8 cellular contexts compared by ENCODE assay signal in the genomic region with DNA sequence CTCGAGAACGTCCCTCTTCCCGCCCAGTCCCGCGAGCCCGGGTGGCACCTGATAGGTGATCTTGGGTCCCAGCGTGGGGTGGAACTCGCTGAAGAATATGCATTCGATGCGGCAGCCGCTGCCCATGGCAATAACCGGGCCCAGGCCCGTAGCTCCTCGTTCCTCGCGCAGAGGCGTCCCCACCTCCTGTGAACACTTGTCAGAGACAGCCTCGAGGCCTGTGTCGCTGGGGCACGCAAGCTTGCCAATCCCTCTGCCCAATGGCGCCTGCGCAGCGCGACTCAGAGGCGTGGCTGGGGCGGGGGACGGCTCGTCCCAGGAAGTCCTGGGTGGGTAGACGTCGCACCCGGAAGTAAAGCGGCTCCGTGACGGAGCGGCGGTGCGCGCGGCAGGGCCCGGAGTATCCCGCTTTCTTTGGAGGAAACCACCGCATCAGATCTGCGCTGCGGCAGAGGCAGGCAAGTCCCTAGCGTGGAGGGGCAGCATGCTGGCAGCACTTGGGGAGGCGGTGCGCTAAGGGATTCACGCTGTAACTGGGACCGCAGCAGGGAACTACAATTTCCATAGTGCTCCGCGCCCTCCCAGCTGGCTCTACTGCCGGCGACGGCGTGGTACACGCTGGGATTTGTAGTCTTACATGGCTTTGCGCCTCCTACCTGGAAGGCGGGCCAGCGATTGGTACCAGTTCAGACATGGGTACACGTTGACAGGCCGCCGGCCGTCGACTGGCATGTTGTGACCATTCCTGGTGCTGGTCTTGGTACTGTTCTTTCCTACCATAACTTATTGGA. TPM values are rescaled to one million over a fixed set of nuclear protein-coding genes. Genes with fewer than 3 reads are reported as not detected.
A peak's percentile ranks its signal among the peaks of the same experiment; 100 is the strongest.
DNase-seq lines count a peak whose midpoint lies in the region; ATAC-seq and TF ChIP-seq lines count a peak whose summit lies in the region.

A gene with protein sequence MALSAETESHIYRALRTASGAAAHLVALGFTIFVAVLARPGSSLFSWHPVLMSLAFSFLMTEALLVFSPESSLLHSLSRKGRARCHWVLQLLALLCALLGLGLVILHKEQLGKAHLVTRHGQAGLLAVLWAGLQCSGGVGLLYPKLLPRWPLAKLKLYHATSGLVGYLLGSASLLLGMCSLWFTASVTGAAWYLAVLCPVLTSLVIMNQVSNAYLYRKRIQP (plus strand): TSS at position 336 of the 791 bp plus-strand sequence. CDS start 572 bp downstream, outside the sequence.
TSS of gene NPRL2 (minus strand) at position 249 of the 791 bp plus-strand sequence. CDS start at position 126, 123 bp downstream.

- H3K4me3 Mint-ChIP-seq in immature natural killer cell = peak within 1 kb of the TSS; percentile 95 to 98 (median 97)

- ATAC-seq in GM19023 (IDR thresholded peaks at IDR 0.05; ENCODE audit: unreplicated experiment) (peak; percentile 83), HG03196 (IDR thresholded peaks at IDR 0.05; ENCODE audit: unreplicated experiment) (peak; percentile 75)

- H3K36me3 Mint-ChIP-seq in immature natural killer cell = peaks cover 0 to 19% (median 11%) of the 10 kb centered on the region in 3 donors

- H3K4me3 ChIP-seq in AG09309 (ENCODE audit: control insufficient read depth, low read depth, low read length) = peak within 1 kb of the TSS; percentile 81

- H3K27ac ChIP-seq in caudate nucleus (ENCODE audit: low read depth, low read length) = peak within 1 kb of the TSS; percentile 99

- H3K27me3 Mint-ChIP-seq in immature natural killer cell (ENCODE audit: low read depth in 3 of 3) = peaks cover 8 to 12% (median 8%) of the 10 kb centered on the region in 3 donors

- peaks cover 68 to 73% of the 10 kb centered on the region in 2 donors for H3K4me1 Mint-ChIP-seq in immature natural killer cell

- TF ChIP-seq CTCF in AG09309 (IDR thresholded peaks at IDR 0.05; ENCODE audit: control insufficient read depth, insufficient read depth, low read depth, low read length, missing control alignments) = no peak

- H3K9me3 Mint-ChIP-seq in immature natural killer cell = no peaks in the 10 kb centered on the region

- DNase-seq in AG09309 (ENCODE audit: low read depth) (peak; percentile 62), NCI-H345 treated with DMSO at 0.1 percent for 48 hours (lab: John Stamatoyannopoulos, UW; ENCODE audit: unreplicated experiment) (peak; percentile 83), caudate nucleus (lab: John Stamatoyannopoulos, UW) (peak; percentile 92 to 99 (median 97)), immature natural killer cell (peak; percentile 98), smooth muscle cell of the brain vasculature (ENCODE audit: low read depth, low spot score) (peak; percentile 82)
- peak; percentile 94 to 98 (median 98) for DNase-seq in activated CD4-positive, CD25-positive, alpha-beta regulatory T cell (lab: John Stamatoyannopoulos, UW)

- H3K27ac Mint-ChIP-seq in immature natural killer cell = peak within 1 kb of the TSS; percentile 93 to 99 (median 98)

RNA-seq across cellular contexts. Expression of the first gene that starts in this region (rescaled TPM):
- 100 to 1,000 TPM; 120 to 158 (median 131) TPM for polyA plus RNA-seq in immature natural killer cell

RNA-seq across cellular contexts. Expression of gene NPRL2, which starts in this region (rescaled TPM):
- polyA plus RNA-seq in immature natural killer cell = 100 to 1,000 TPM in 2 of 3 donors, 10 to 100 TPM in 1; 77.5 to 104 (median 101) TPM

Comparison
In these comparisons a context has a peak if more than half of its experiments do, and no peak if none do; other contexts are left out.
1. Peak in every context shown above with its lines: DNase-seq, ATAC-seq, H3K4me3 ChIP-seq and H3K27ac ChIP-seq.